ENCODE assay signal across 1 cellular context in genomic region chr20:41670631-41671030, GRCh38.
TF ChIP-seq lines count a peak whose summit lies in the region.

No MANE protein-coding gene starts in this region.

TF ChIP-seq in GM23338, 12 proteins besides CTCF, POLR2A, EP300 and RAD21 (continued from another document):
- TF ChIP-seq, protein P1, sequence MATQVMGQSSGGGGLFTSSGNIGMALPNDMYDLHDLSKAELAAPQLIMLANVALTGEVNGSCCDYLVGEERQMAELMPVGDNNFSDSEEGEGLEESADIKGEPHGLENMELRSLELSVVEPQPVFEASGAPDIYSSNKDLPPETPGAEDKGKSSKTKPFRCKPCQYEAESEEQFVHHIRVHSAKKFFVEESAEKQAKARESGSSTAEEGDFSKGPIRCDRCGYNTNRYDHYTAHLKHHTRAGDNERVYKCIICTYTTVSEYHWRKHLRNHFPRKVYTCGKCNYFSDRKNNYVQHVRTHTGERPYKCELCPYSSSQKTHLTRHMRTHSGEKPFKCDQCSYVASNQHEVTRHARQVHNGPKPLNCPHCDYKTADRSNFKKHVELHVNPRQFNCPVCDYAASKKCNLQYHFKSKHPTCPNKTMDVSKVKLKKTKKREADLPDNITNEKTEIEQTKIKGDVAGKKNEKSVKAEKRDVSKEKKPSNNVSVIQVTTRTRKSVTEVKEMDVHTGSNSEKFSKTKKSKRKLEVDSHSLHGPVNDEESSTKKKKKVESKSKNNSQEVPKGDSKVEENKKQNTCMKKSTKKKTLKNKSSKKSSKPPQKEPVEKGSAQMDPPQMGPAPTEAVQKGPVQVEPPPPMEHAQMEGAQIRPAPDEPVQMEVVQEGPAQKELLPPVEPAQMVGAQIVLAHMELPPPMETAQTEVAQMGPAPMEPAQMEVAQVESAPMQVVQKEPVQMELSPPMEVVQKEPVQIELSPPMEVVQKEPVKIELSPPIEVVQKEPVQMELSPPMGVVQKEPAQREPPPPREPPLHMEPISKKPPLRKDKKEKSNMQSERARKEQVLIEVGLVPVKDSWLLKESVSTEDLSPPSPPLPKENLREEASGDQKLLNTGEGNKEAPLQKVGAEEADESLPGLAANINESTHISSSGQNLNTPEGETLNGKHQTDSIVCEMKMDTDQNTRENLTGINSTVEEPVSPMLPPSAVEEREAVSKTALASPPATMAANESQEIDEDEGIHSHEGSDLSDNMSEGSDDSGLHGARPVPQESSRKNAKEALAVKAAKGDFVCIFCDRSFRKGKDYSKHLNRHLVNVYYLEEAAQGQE (IDR thresholded peaks at IDR 0.05; ENCODE audit: unreplicated experiment) = no peak
- TF ChIP-seq ZNF331 (CRISPR knock-in tag; IDR thresholded peaks at IDR 0.05; ENCODE audit: low read depth) (no peak), CREB1 (CRISPR knock-in tag; IDR thresholded peaks at IDR 0.05; ENCODE audit: low read depth) (no peak), ZNF114 (CRISPR knock-in tag; IDR thresholded peaks at IDR 0.05) (no peak), STAT1 (IDR thresholded peaks at IDR 0.05; ENCODE audit: unreplicated experiment) (no peak)
- TF ChIP-seq, protein P2, sequence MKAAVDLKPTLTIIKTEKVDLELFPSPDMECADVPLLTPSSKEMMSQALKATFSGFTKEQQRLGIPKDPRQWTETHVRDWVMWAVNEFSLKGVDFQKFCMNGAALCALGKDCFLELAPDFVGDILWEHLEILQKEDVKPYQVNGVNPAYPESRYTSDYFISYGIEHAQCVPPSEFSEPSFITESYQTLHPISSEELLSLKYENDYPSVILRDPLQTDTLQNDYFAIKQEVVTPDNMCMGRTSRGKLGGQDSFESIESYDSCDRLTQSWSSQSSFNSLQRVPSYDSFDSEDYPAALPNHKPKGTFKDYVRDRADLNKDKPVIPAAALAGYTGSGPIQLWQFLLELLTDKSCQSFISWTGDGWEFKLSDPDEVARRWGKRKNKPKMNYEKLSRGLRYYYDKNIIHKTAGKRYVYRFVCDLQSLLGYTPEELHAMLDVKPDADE (IDR thresholded peaks at IDR 0.05) = no peak
